ENCODE assay signal across 11 cellular contexts in the genomic region with DNA sequence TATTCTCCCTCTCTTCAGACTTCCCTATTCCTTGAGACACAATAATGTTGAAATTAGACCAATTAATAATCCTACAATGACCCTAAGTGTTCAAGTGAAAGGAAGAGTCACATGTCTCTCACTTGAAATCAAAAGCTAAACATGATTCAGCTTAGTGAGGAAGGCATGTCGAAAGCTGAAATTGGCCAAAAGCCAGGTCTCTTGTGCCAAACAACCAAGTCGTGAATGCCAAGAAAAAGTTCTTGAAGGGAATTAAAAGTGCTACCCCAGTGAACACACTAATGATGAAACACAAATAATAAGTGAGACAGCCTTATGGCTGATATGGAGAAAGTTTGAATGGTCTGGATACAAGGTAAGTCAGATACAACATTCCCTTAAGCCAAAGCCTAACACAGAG.
DNase-seq lines count a peak whose midpoint lies in the region; ATAC-seq and TF ChIP-seq lines count a peak whose summit lies in the region.
"Had no signal": no experiment of that assay in that cellular context is flagged by ENCODE, and none has a peak within 500 bp of the region (broad histone marks: within the 10 kb centered on the region; RNA-seq: fewer than 3 reads in every experiment).

No MANE protein-coding gene starts in this region.

- peak overlapping the region; percentile 20 for H3K27ac ChIP-seq in A673 (ENCODE audit: low read depth, low read length, poor library complexity, severe bottlenecking)
- H3K27ac ChIP-seq in lung (ENCODE audit: low read depth in 1 of 2, low read length in 1 of 2) = no peak overlapping the region

- H3K27me3 ChIP-seq in A673 (replicated peaks; ENCODE audit: insufficient read depth, low read depth, low read length, poor library complexity) (no peaks in the 10 kb centered on the region), lung (ENCODE audit: control insufficient read depth, insufficient read depth) (no peaks in the 10 kb centered on the region)

- ATAC-seq in lung (ENCODE audit: insufficient read depth, low FRiP score) = peak; percentile 51
- ATAC-seq in HG03442 (IDR thresholded peaks at IDR 0.05; ENCODE audit: unreplicated experiment) = no peak
- ATAC-seq in GM19324 (IDR thresholded peaks at IDR 0.05; ENCODE audit: low FRiP score, unreplicated experiment) = no peak
- ATAC-seq in HG03520 (IDR thresholded peaks at IDR 0.05; ENCODE audit: unreplicated experiment) = no peak

- peaks cover 7% of the 10 kb centered on the region for H3K4me1 ChIP-seq in A673 (ENCODE audit: insufficient read depth, low read length, poor library complexity, severe bottlenecking)
- H3K4me1 ChIP-seq in lung (ENCODE audit: control insufficient read depth in 2 of 2, insufficient read depth in 2 of 2, low read length in 2 of 2) = peaks cover 0 to 11% of the 10 kb centered on the region in 2 donors
- H3K4me1 ChIP-seq: HAP-1 had no signal

- POLR2A ChIA-PET in A673 (lab: Charles Lee; ENCODE audit: low non-redundant PET) = no interaction called here

- WGBS in lung, 2 donors = 16 to 55% methylated on average over 2 of the region's 2 CpGs

- DNase-seq in A673 (ENCODE audit: low spot score) (peak; percentile 61), NCI-H446 treated with DMSO at 0.1 percent for 48 hours (lab: John Stamatoyannopoulos, UW) (peak; percentile 79), epithelial cell of esophagus (ENCODE audit: low read depth) (peak; percentile 97), lung (ENCODE audit: low spot score) (peak; percentile 81)
- DNase-seq in activated CD4-positive, alpha-beta T cell treated with anti-CD3 and anti-CD28 coated beads for 4 hours = no peak
- DNase-seq: activated T-cell treated with anti-CD3 and anti-CD28 coated beads, Interleukin-2, amount 50 U/mL, for 24 hours; stimulated activated CD4-positive, alpha-beta T cell treated with anti-CD3 and anti-CD28 coated beads, Interleukin-2, amount 100 ng/mL, for 24 hours had no signal

- H3K4me3 ChIP-seq in A673 (ENCODE audit: low read depth, low read length, poor library complexity, severe bottlenecking) (no peak overlapping the region), epithelial cell of esophagus (ENCODE audit: low read length) (no peak overlapping the region), lung (no peak overlapping the region)
- H3K4me3 ChIP-seq: HAP-1 had no signal

- CTCF ChIA-PET in A673 (lab: Charles Lee) = no interaction called here

- intact Hi-C loops in A673 (cut with micrococcal nuclease; ENCODE audit: unreplicated experiment) = no loop called here

- TF ChIP-seq CTCF in A673 (conservative IDR thresholded peaks at IDR 0.05; ENCODE audit: low read depth, low read length) (no peak), epithelial cell of esophagus (IDR thresholded peaks at IDR 0.05; ENCODE audit: insufficient read depth, low read depth, low read length, missing control alignments) (no peak), lung (IDR thresholded peaks at IDR 0.05; ENCODE audit: control extremely low read depth, extremely low read depth) (no peak)

- H3K36me3 ChIP-seq in A673 (ENCODE audit: insufficient read depth, low read length, poor library complexity, severe bottlenecking) (peaks cover 40% of the 10 kb centered on the region), lung (ENCODE audit: control insufficient read depth in 2 of 2, insufficient read depth in 2 of 2, low read length in 2 of 2) (peaks cover 0 to 5% of the 10 kb centered on the region in 2 donors)
- H3K36me3 ChIP-seq: HAP-1 had no signal

- H3K9me3 ChIP-seq in A673 (ENCODE audit: low read depth, low read length, poor library complexity, severe bottlenecking) (no peaks in the 10 kb centered on the region), lung (ENCODE audit: control insufficient read depth in 2 of 2, insufficient read depth in 1 of 2, low read length in 1 of 2) (no peaks in the 10 kb centered on the region)
- H3K9me3 ChIP-seq: HAP-1 had no signal

- BruUV-seq in A673 (replicated peaks; lab: Mats Ljungman, UMichigan) = no TSS peak

Comparison
In these comparisons a context has a peak if more than half of its experiments do, and no peak if none do; other contexts are left out.
1. DNase-seq: peak in A673 (single experiment), NCI-H446 treated with DMSO at 0.1 percent for 48 hours (single experiment), epithelial cell of esophagus (single experiment) and lung (single experiment); none in activated CD4-positive, alpha-beta T cell treated with anti-CD3 and anti-CD28 coated beads for 4 hours (0 of 2).